In genomic region chr5:118984602-118985001, GRCh38 we compare ENCODE assay signal across 18 cellular contexts. TPM values are rescaled to one million over a fixed set of nuclear protein-coding genes. Genes with fewer than 3 reads are reported as not detected.
DNase-seq lines count a peak whose midpoint lies in the region; ATAC-seq and TF ChIP-seq lines count a peak whose summit lies in the region.
"Had no signal": no experiment of that assay in that cellular context is flagged by ENCODE, and none has a peak within 500 bp of the region (broad histone marks: within the 10 kb centered on the region; RNA-seq: fewer than 3 reads in every experiment).

No MANE protein-coding gene starts in this region.

- H3K27me3 ChIP-seq in IMR-90 (ENCODE audit: control insufficient read depth, insufficient read depth, low read length) (no peaks in the 10 kb centered on the region), gastrocnemius medialis (no peaks in the 10 kb centered on the region), uterus (no peaks in the 10 kb centered on the region)
- H3K27me3 ChIP-seq: adrenal gland, BE2C had no signal

- no peak overlapping the region for H2AK5ac ChIP-seq in IMR-90 (ENCODE audit: low read depth, low read length)

- no peak overlapping the region for H2AFZ ChIP-seq in IMR-90 (replicated peaks; ENCODE audit: low read length, poor library complexity)

- H3K4me2 ChIP-seq in IMR-90 (ENCODE audit: low read depth, low read length): no peak overlapping the region

- POLR2A ChIA-PET in IMR-90 (lab: Charles Lee; ENCODE audit: unreplicated experiment): no interaction called here

- in situ Hi-C loops in IMR-90 (cut with MboI; ENCODE audit: low sequenced_read_pairs): loop anchor here (5.0 kb wide), 1 partner anchor 428 kb away; no protein-coding TSS in a partner anchor
- in situ Hi-C loops in astrocyte of the spinal cord (cut with HindIII; ENCODE audit: low sequenced_read_pairs): no loop called here
- in situ Hi-C loops in gastrocnemius medialis (cut with MboI; ENCODE audit: low sequenced_read_pairs in 4 of 4): loop anchor here (5.0 to 25.0 kb wide), 6 partner anchors 228 to 430 kb away; no protein-coding TSS in a partner anchor
- in situ Hi-C loops in G401 (cut with HindIII; ENCODE audit: low sequenced_read_pairs): loop anchor here (25.0 kb wide), 1 partner anchor 428 kb away; no protein-coding TSS in a partner anchor

- TF ChIP-seq CTCF in IMR-90 (conservative IDR thresholded peaks at IDR 0.05; ENCODE audit: low read depth, low read length) (no peak), astrocyte of the spinal cord (IDR thresholded peaks at IDR 0.05; ENCODE audit: low read depth, low read length) (no peak), gastrocnemius medialis (IDR thresholded peaks at IDR 0.05 in 4 of 5, conservative IDR thresholded peaks at IDR 0.05 in 1 of 5) (no peak), uterus (IDR thresholded peaks at IDR 0.05) (no peak)

- no peaks in the 10 kb centered on the region for H4K20me1 ChIP-seq in IMR-90 (ENCODE audit: insufficient read depth, low read length)

- H2BK5ac ChIP-seq in IMR-90 (ENCODE audit: low read depth, low read length, poor library complexity, severe bottlenecking): no peak overlapping the region

- no peak for TF ChIP-seq POLR2A in IMR-90 (IDR thresholded peaks at IDR 0.05; ENCODE audit: low read depth, low read length)
- TF ChIP-seq POLR2A in gastrocnemius medialis (IDR thresholded peaks at IDR 0.05): no peak
- no peak for TF ChIP-seq POLR2A in uterus (IDR thresholded peaks at IDR 0.05)

- H4K91ac ChIP-seq in IMR-90 (ENCODE audit: insufficient read depth, low read depth, low read length): no peak overlapping the region

- H3K56ac ChIP-seq in IMR-90 (ENCODE audit: extremely low read depth, insufficient read depth, low read length): no peak overlapping the region

- no TSS peak for BruUV-seq in IMR-90 (replicated peaks; lab: Mats Ljungman, UMichigan)

- no peak overlapping the region for H2BK15ac ChIP-seq in IMR-90 (ENCODE audit: low read depth, low read length)

- no peaks in the 10 kb centered on the region for H3K79me1 ChIP-seq in IMR-90 (ENCODE audit: low read depth in 1 of 2, low read length in 2 of 2)

- H3K4me3 ChIP-seq in IMR-90 (ENCODE audit: insufficient read depth, low read depth, low read length) (no peak overlapping the region), astrocyte of the spinal cord (ENCODE audit: low read depth, low read length) (no peak overlapping the region), gastrocnemius medialis (no peak overlapping the region), uterus (no peak overlapping the region)
- H3K4me3 ChIP-seq: adrenal gland, lower lobe of right lung had no signal

- no peak overlapping the region for H3K18ac ChIP-seq in IMR-90 (ENCODE audit: low read depth, low read length)

- no peak overlapping the region for H2BK120ac ChIP-seq in IMR-90 (ENCODE audit: low read depth, low read length)

- dilution Hi-C loops in IMR-90 (cut with HindIII; ENCODE audit: low sequenced_read_pairs, unreplicated experiment): no loop called here

- no peak overlapping the region for H3K23ac ChIP-seq in IMR-90 (ENCODE audit: low read depth, low read length)

- H4K5ac ChIP-seq in IMR-90 (ENCODE audit: low read depth, low read length): no peak overlapping the region

- no peaks in the 10 kb centered on the region for H3K9me3 ChIP-seq in IMR-90 (ENCODE audit: control insufficient read depth, insufficient read depth, low read length)
- no peaks in the 10 kb centered on the region for H3K9me3 ChIP-seq in gastrocnemius medialis
- H3K9me3 ChIP-seq in uterus: no peaks in the 10 kb centered on the region
- H3K9me3 ChIP-seq: adrenal gland, BE2C, lower lobe of right lung had no signal

- intact Hi-C loops in IMR-90 (cut with micrococcal nuclease) (loop anchor here (5.0 kb wide), 1 partner anchor 373 kb away; the partner anchor contains the start of gene TNFAIP8), gastrocnemius medialis (cut with DNase I; ENCODE audit: low total_unique reads) (loop anchor here (5.0 kb wide), 1 partner anchor 353 kb away; no protein-coding TSS in a partner anchor), uterus (cut with DNase I; ENCODE audit: low total_unique reads) (loop anchor here (5.0 to 10.0 kb wide), 2 partner anchors 83 to 430 kb away; no protein-coding TSS in a partner anchor)

- TF ChIP-seq RAD21 in IMR-90 (IDR thresholded peaks at IDR 0.05; ENCODE audit: low read length): no peak

- no peak overlapping the region for H3K14ac ChIP-seq in IMR-90 (replicated peaks; ENCODE audit: low read depth, low read length)

- H2AK9ac ChIP-seq in IMR-90 (replicated peaks; ENCODE audit: low read depth, low read length, poor library complexity): no peak overlapping the region

- CTCF ChIA-PET in IMR-90 (lab: Yijun Ruan, JAX): interaction anchor here (0.7 kb wide), 1 partner anchor 424 kb away, joined by 3 read pairs; no protein-coding TSS in a partner anchor

- H4K8ac ChIP-seq in IMR-90 (ENCODE audit: low read depth in 2 of 2, low read length in 2 of 2): no peak overlapping the region

- ATAC-seq in IMR-90 (ENCODE audit: low read depth) (no peak), gastrocnemius medialis (no peak)
- ATAC-seq: lower lobe of right lung, right cardiac atrium had no signal

- DNase-seq in AG20443 (ENCODE audit: low spot score) (peak; percentile 27), IMR-90 (peak; percentile 65), astrocyte of the spinal cord (ENCODE audit: low read depth, low spot score) (peak; percentile 79), kidney tubule cell (ENCODE audit: low spot score) (peak; percentile 32), gastrocnemius medialis (no peak), G401 (ENCODE audit: low spot score) (no peak), hippocampal formation (lab: John Stamatoyannopoulos, UW) (no peak), uterus (no peak)
- DNase-seq: adrenal gland, BE2C, H9, Kasumi-1, lower lobe of right lung, NCI-H187 treated with DMSO at 0.1 percent for 48 hours, NCI-H510A treated with DMSO at 0.1 percent for 48 hours, right cardiac atrium, SW 1271, WERI-Rb-1 had no signal

- H3K27ac ChIP-seq in IMR-90 (ENCODE audit: insufficient read depth, low read length) (no peak overlapping the region), gastrocnemius medialis (no peak overlapping the region), uterus (no peak overlapping the region)
- H3K27ac ChIP-seq: adrenal gland, lower lobe of right lung, WERI-Rb-1 had no signal

- no peaks in the 10 kb centered on the region for H3K36me3 ChIP-seq in IMR-90 (ENCODE audit: control insufficient read depth, insufficient read depth, low read length)
- no peaks in the 10 kb centered on the region for H3K36me3 ChIP-seq in gastrocnemius medialis
- H3K36me3 ChIP-seq in uterus: no peaks in the 10 kb centered on the region
- H3K36me3 ChIP-seq: adrenal gland, BE2C, lower lobe of right lung had no signal

- no peak overlapping the region for H2BK20ac ChIP-seq in IMR-90 (ENCODE audit: low read depth, low read length)

- H3K9ac ChIP-seq in IMR-90 (ENCODE audit: low read depth, low read length): no peak overlapping the region

- no peaks in the 10 kb centered on the region for H3K4me1 ChIP-seq in IMR-90 (ENCODE audit: control insufficient read depth, insufficient read depth, low read length)
- H3K4me1 ChIP-seq in gastrocnemius medialis: peaks cover 15 to 20% of the 10 kb centered on the region in 2 donors
- no peaks in the 10 kb centered on the region for H3K4me1 ChIP-seq in uterus
- H3K4me1 ChIP-seq: BE2C had no signal

- H3K4ac ChIP-seq in IMR-90 (ENCODE audit: low read depth, low read length): no peak overlapping the region

- H3K9me1 ChIP-seq in IMR-90 (ENCODE audit: insufficient read depth, low read length): no peaks in the 10 kb centered on the region

TF ChIP-seq in IMR-90, 13 proteins besides CTCF, POLR2A, EP300 and RAD21:
- peak; percentile 44; the same call in 1 of the 2 replicates for TF ChIP-seq FOS (IDR thresholded peaks at IDR 0.05; ENCODE audit: low read depth, low read length)
- no peak for TF ChIP-seq MAZ (IDR thresholded peaks at IDR 0.05; ENCODE audit: borderline replicate concordance, low read depth, low read length)
- TF ChIP-seq CHD1 (IDR thresholded peaks at IDR 0.05; ENCODE audit: low read depth, low read length): no peak
- TF ChIP-seq USF2 (IDR thresholded peaks at IDR 0.05; ENCODE audit: low read depth, low read length): no peak
- no peak for TF ChIP-seq BHLHE40 (IDR thresholded peaks at IDR 0.05; ENCODE audit: low read depth, low read length)
- no peak for TF ChIP-seq SMC3 (IDR thresholded peaks at IDR 0.05; ENCODE audit: low read depth, low read length)
- TF ChIP-seq CEBPB (IDR thresholded peaks at IDR 0.05; ENCODE audit: low read depth, low read length): no peak

RNA-seq across cellular contexts. Expression of gene DTWD2, which starts 3.7 kb away (rescaled TPM):
- total RNA-seq in IMR-90 (2012; rRNA removed) (1.8 and 2.5 TPM in 2 replicates), gastrocnemius medialis (10 to 100 TPM in 1 of 4 donors, 1 to 10 TPM in 3; 2.5 to 19.2 (median 8.0) TPM), uterus (10 to 100 TPM in 2 of 4 donors, 1 to 10 TPM in 2; 1.5 to 42.1 (median 15.9) TPM)
- polyA plus RNA-seq in IMR-90 (2012; rRNA removed): 1.1 and 1.2 TPM in 2 replicates
- 0.76 and 0.96 TPM in 2 replicates for polyA plus RNA-seq in IMR-90 (2012; cell fraction: cytosol; rRNA removed)
- 0.56 and 0.57 TPM in 2 replicates for polyA plus RNA-seq in IMR-90 (2012; cell fraction: nucleus; rRNA removed; ENCODE audit: low replicate concordance)
- 4.3 and 11.0 TPM in 2 replicates for total RNA-seq in G401 (2014; rRNA removed; shearing (Covaris generic))

Comparison
In these comparisons a context has a peak if more than half of its experiments do, and no peak if none do; other contexts are left out.
1. DNase-seq: peak in AG20443 (single experiment), IMR-90 (single experiment), astrocyte of the spinal cord (single experiment) and kidney tubule cell (single experiment); none in gastrocnemius medialis (0 of 2), G401 (single experiment), hippocampal formation (0 of 2) and uterus (0 of 2).